In the genomic region with DNA sequence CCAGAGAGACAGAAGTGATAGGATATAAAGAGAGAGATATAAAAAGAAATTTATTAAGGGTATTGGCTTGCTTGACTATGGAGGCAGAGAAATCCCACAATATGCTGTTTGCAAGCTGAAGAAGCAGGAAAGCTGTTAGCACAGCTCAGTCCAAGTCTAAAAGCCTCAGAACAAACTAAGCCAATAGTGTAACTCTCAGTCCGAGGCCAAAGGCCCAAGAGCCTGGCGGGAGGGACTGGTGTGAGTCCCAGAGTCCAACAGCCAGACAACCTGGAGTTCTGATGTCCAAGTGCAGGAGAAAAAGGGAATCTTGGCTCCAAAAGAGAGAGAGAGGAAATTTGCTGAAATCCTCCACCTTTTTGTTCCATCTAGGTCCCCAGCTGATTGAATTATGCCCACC, we compare ENCODE assay signal across 35 cellular contexts. TPM values are rescaled to one million over a fixed set of nuclear protein-coding genes. Genes with fewer than 3 reads are reported as not detected.
"Had no signal": no experiment of that assay in that cellular context is flagged by ENCODE, and none has a peak within 500 bp of the region (broad histone marks: within the 10 kb centered on the region; RNA-seq: fewer than 3 reads in every experiment).

No MANE protein-coding gene starts in this region.

- H3K27me3 ChIP-seq: neutrophil, ovary, thyroid gland, tibial nerve, upper lobe of left lung, vagina had no signal

- H3K4me1 Mint-ChIP-seq: naive thymus-derived CD8-positive, alpha-beta T cell; nephron progenitor cell; neural crest cell; stimulated activated effector memory CD8-positive, alpha-beta T cell treated with anti-CD3 and anti-CD28 coated beads, Interleukin-12 subunit alpha, Interleukin-12 subunit beta, amount 100 ng/mL, for 72 hours; stimulated activated naive B cell treated with anti-CD40 and anti-IgM and Interleukin-4, amounts not matched to agents 10 μg/mL and 1 μg/mL and 100 μg/mL, for 72 hours had no signal

- H3K9ac ChIP-seq: parathyroid adenoma had no signal

- DNase-seq: naive thymus-derived CD8-positive, alpha-beta T cell; nephron progenitor cell; nucleus accumbens; ovary; posterior cingulate gyrus; psoas muscle; right cardiac atrium; stimulated activated CD4-positive, alpha-beta T cell treated with anti-CD3 and anti-CD28 coated beads, Interleukin-15, amount 100 ng/mL, for 24 hours; stimulated activated CD4-positive, alpha-beta T cell treated with anti-CD3 and anti-CD28 coated beads, Interleukin-2, amount 100 ng/mL, for 24 hours; stimulated activated CD4-positive, alpha-beta T cell treated with anti-CD3 and anti-CD28 coated beads, Interleukin-2, amount 100 ng/mL, for 48 hours; stimulated activated CD4-positive, alpha-beta T cell treated with anti-CD3 and anti-CD28 coated beads, Interleukin-4, amount 100 ng/mL, for 24 hours; stimulated activated naive B cell treated with anti-CD40 and anti-IgM and Interleukin-4, amounts not matched to agents 10 μg/mL and 1 μg/mL and 100 μg/mL, for 72 hours; stimulated activated naive CD4-positive, alpha-beta T cell treated with Interleukin-2 at 50 U/mL for 16 hours; stomach; thyroid gland; trophoblast cell; upper lobe of left lung had no signal

- ATAC-seq: naive thymus-derived CD8-positive, alpha-beta T cell; natural killer cell treated with Interleukin-12 subunit alpha and Interleukin-12 subunit beta and Interleukin-15 and Interleukin-18, amount 100 ng/mL, for 72 hours; psoas muscle; right cardiac atrium; sciatic nerve; stimulated activated effector memory CD8-positive, alpha-beta T cell treated with anti-CD3 and anti-CD28 coated beads, Interleukin-12 subunit alpha, Interleukin-12 subunit beta, amount 100 ng/mL, for 72 hours; stimulated activated naive B cell treated with anti-CD40 and anti-IgM and Interleukin-4, amounts not matched to agents 10 μg/mL and 1 μg/mL and 100 μg/mL, for 72 hours had no signal

- H3K4me3 Mint-ChIP-seq: naive thymus-derived CD8-positive, alpha-beta T cell; natural killer cell treated with Interleukin-12 subunit alpha and Interleukin-12 subunit beta and Interleukin-15 and Interleukin-18, amount 100 ng/mL, for 72 hours; nephron progenitor cell; neural crest cell; stimulated activated effector memory CD8-positive, alpha-beta T cell treated with anti-CD3 and anti-CD28 coated beads, Interleukin-12 subunit alpha, Interleukin-12 subunit beta, amount 100 ng/mL, for 72 hours; stimulated activated naive B cell treated with anti-CD40 and anti-IgM and Interleukin-4, amounts not matched to agents 10 μg/mL and 1 μg/mL and 100 μg/mL, for 72 hours; stimulated activated naive CD8-positive, alpha-beta T cell treated with anti-CD3 and anti-CD28 coated beads, Interleukin-15, Interleukin-2, amounts not matched to agents 100 ng/mL and 50 ng/mL, for 24 hours had no signal

- H3K27ac Mint-ChIP-seq: naive thymus-derived CD8-positive, alpha-beta T cell; natural killer cell treated with Interleukin-12 subunit alpha and Interleukin-12 subunit beta and Interleukin-15 and Interleukin-18, amount 100 ng/mL, for 72 hours; nephron progenitor cell; progenitor cell of endocrine pancreas; stimulated activated effector memory CD8-positive, alpha-beta T cell treated with anti-CD3 and anti-CD28 coated beads, Interleukin-12 subunit alpha, Interleukin-12 subunit beta, amount 100 ng/mL, for 72 hours; stimulated activated naive B cell treated with anti-CD40 and anti-IgM and Interleukin-4, amounts not matched to agents 10 μg/mL and 1 μg/mL and 100 μg/mL, for 72 hours; stimulated activated naive CD8-positive, alpha-beta T cell treated with anti-CD3 and anti-CD28 coated beads, Interleukin-15, Interleukin-2, amounts not matched to agents 100 ng/mL and 50 ng/mL, for 24 hours had no signal

- H3K4me3 ChIP-seq: ovary, psoas muscle, skin epidermis, smooth muscle cell, stomach, thoracic aorta, thyroid gland, tibial nerve, upper lobe of left lung, vagina had no signal

- H3K36me3 ChIP-seq: neutrophil, ovary, stomach, thoracic aorta, thyroid gland, tibial nerve, vagina had no signal

- H2AFZ ChIP-seq: parathyroid adenoma had no signal

- H3K79me2 ChIP-seq: parathyroid adenoma had no signal

- H3K4me2 ChIP-seq: smooth muscle cell had no signal

- H3K9me3 ChIP-seq: neutrophil, ovary, thyroid gland had no signal

- H3K27ac ChIP-seq: neutrophil, ovary, parathyroid adenoma, psoas muscle, skin epidermis, stomach, thoracic aorta, thyroid gland, tibial nerve, upper lobe of left lung, vagina had no signal

- H3K4me1 ChIP-seq: parathyroid adenoma, psoas muscle, stomach, thyroid gland, upper lobe of left lung, vagina had no signal

- H3K27me3 Mint-ChIP-seq: progenitor cell of endocrine pancreas had no signal

RNA-seq across cellular contexts. Expression of gene NACA2, which starts 30.3 kb away (rescaled TPM):
- total RNA-seq: naive thymus-derived CD8-positive, alpha-beta T cell; natural killer cell treated with Interleukin-12 subunit alpha and Interleukin-12 subunit beta and Interleukin-15 and Interleukin-18, amount 100 ng/mL, for 72 hours; neural crest cell; omental fat pad; ovary; progenitor cell of endocrine pancreas; psoas muscle; renal cortical epithelial cell; right cardiac atrium; sciatic nerve; smooth muscle cell; stomach; subcutaneous adipose tissue; temporal lobe; thoracic aorta; thyroid gland; tibial nerve; upper lobe of left lung; ureter; vagina had no signal
- polyA plus RNA-seq: naive thymus-derived CD8-positive, alpha-beta T cell; ovary; right cardiac atrium; smooth muscle cell had no signal
